8 cellular contexts compared by ENCODE assay signal in the genomic region with DNA sequence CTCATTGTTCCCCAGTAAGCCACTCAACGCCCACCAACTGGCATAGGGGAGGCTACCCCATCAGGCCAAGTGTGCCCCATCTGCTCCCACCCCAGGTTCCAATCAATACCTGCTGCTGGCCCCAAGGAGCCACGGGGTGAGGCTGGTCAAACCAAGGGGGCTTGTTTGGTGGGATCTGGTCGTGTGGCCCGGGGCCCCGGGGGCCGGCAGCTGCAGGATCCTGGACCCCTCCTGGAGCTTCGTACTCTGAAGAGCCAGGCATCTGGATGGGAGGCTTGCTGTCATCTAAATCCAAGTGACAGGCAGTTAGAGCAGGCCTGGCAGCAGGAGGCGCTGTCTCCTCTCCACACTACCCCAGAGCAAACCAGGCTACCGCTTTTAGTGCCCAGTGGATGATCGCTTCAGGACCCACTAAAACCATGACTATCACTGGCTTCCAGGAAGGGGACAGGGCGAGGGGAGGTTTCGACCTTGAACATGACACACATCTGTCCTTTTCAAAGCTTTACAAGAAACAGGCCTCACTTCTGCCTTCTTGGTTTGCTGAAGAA. TPM values are rescaled to one million over a fixed set of nuclear protein-coding genes. Genes with fewer than 3 reads are reported as not detected.
DNase-seq lines count a peak whose midpoint lies in the region; ATAC-seq, FAIRE-seq and TF ChIP-seq lines count a peak whose summit lies in the region.

No MANE protein-coding gene starts in this region.

- no peak overlapping the region for H3K4me3 Mint-ChIP-seq in activated naive CD8-positive, alpha-beta T cell treated with anti-CD3 and anti-CD28 coated beads for 36 hours

- DNase-seq in D341Med (ENCODE audit: low spot score) (peak; percentile 67), lung microvascular endothelial cell (ENCODE audit: low read depth in 2 of 2) (peak; percentile 47 to 68), foreskin melanocyte (no peak), NCI-H146 treated with DMSO at 0.1 percent for 48 hours (lab: John Stamatoyannopoulos, UW; ENCODE audit: unreplicated experiment) (no peak), urothelium cell line (ENCODE audit: low spot score) (no peak)
- peak; percentile 24 for DNase-seq in activated naive CD8-positive, alpha-beta T cell treated with anti-CD3 and anti-CD28 coated beads for 36 hours

- no peak for FAIRE-seq in urothelium cell line (lab: Jason Lieb, UNC)

- no peak overlapping the region for H3K4me3 ChIP-seq in OCI-LY3 (ENCODE audit: low read length)

- H3K4me1 ChIP-seq in OCI-LY3 (ENCODE audit: low read length) = no peaks in the 10 kb centered on the region

- no peaks in the 10 kb centered on the region; the same call in 1 of the 2 replicates for H3K79me2 ChIP-seq in OCI-LY3 (ENCODE audit: low read length)

- H3K9me3 Mint-ChIP-seq in activated naive CD8-positive, alpha-beta T cell treated with anti-CD3 and anti-CD28 coated beads for 36 hours = no peaks in the 10 kb centered on the region

- no peaks in the 10 kb centered on the region for H3K27me3 ChIP-seq in OCI-LY3 (ENCODE audit: low read depth, low read length)

- H4K20me1 ChIP-seq in OCI-LY3 (ENCODE audit: insufficient read depth, low read length) = 0 out of 2 replicates have a peak, but pooled peaks cover 3% of the 10 kb centered on the region

- H3K4me2 ChIP-seq in OCI-LY3 (ENCODE audit: low read length) = no peak overlapping the region

- H3K4me1 Mint-ChIP-seq in activated naive CD8-positive, alpha-beta T cell treated with anti-CD3 and anti-CD28 coated beads for 36 hours = no peaks in the 10 kb centered on the region

- no peak overlapping the region for H2AFZ ChIP-seq in OCI-LY3 (ENCODE audit: low read depth, low read length)

- H3K36me3 Mint-ChIP-seq in activated naive CD8-positive, alpha-beta T cell treated with anti-CD3 and anti-CD28 coated beads for 36 hours = peaks cover 29% of the 10 kb centered on the region

- no peaks in the 10 kb centered on the region for H3K9me3 ChIP-seq in OCI-LY3 (ENCODE audit: insufficient read depth, low read length)

- no peak overlapping the region for H3K9ac ChIP-seq in OCI-LY3 (ENCODE audit: low read length)

- no peak overlapping the region for H3K27ac ChIP-seq in OCI-LY3 (ENCODE audit: low read length)

- peak overlapping the region; percentile 72 for H3K27ac Mint-ChIP-seq in activated naive CD8-positive, alpha-beta T cell treated with anti-CD3 and anti-CD28 coated beads for 36 hours

- no peaks in the 10 kb centered on the region for H3K27me3 Mint-ChIP-seq in activated naive CD8-positive, alpha-beta T cell treated with anti-CD3 and anti-CD28 coated beads for 36 hours

- no peak for ATAC-seq in GM21367 (IDR thresholded peaks at IDR 0.05; ENCODE audit: unreplicated experiment)

- peak; percentile 60 for TF ChIP-seq CTCF in OCI-LY3 (IDR thresholded peaks at IDR 0.05; ENCODE audit: low read depth, low read length)

- peaks cover 82% of the 10 kb centered on the region for H3K36me3 ChIP-seq in OCI-LY3 (replicated peaks; ENCODE audit: low read depth, low read length)

RNA-seq across cellular contexts. Expression of a gene that starts 14.2 kb away (rescaled TPM):
- total RNA-seq in activated naive CD8-positive, alpha-beta T cell treated with anti-CD3 and anti-CD28 coated beads for 36 hours = 10 to 100 TPM; 82.3 to 93.7 TPM
- 3.3 and 5.6 TPM in 2 replicates for total RNA-seq in lung microvascular endothelial cell

RNA-seq across cellular contexts. Expression of a gene that starts 31.9 kb away (rescaled TPM):
- 1 to 10 TPM; 2.7 to 3.0 TPM for total RNA-seq in activated naive CD8-positive, alpha-beta T cell treated with anti-CD3 and anti-CD28 coated beads for 36 hours
- 1.1 and 1.4 TPM in 2 replicates for total RNA-seq in lung microvascular endothelial cell

RNA-seq across cellular contexts. Expression of a gene that starts 32.1 kb away (rescaled TPM):
- total RNA-seq in activated naive CD8-positive, alpha-beta T cell treated with anti-CD3 and anti-CD28 coated beads for 36 hours = under 1 TPM in 1 of 2 experiments, not detected in 1; 0.16 TPM
- total RNA-seq in lung microvascular endothelial cell = not detected in 2 replicates

RNA-seq across cellular contexts. Expression of a gene that starts 44.2 kb away (rescaled TPM):
- total RNA-seq in activated naive CD8-positive, alpha-beta T cell treated with anti-CD3 and anti-CD28 coated beads for 36 hours = 10 to 100 TPM; 46.7 TPM
- total RNA-seq in lung microvascular endothelial cell = 14.4 and 24.8 TPM in 2 replicates

RNA-seq across cellular contexts. Expression of a gene that starts 56.3 kb away (rescaled TPM):
- total RNA-seq in activated naive CD8-positive, alpha-beta T cell treated with anti-CD3 and anti-CD28 coated beads for 36 hours = 10 to 100 TPM; 25.1 to 25.8 TPM
- total RNA-seq in lung microvascular endothelial cell = 5.9 and 6.7 TPM in 2 replicates

Comparison
In these comparisons a context has a peak if more than half of its experiments do, and no peak if none do; other contexts are left out.
1. DNase-seq: peak in D341Med (single experiment), activated naive CD8-positive, alpha-beta T cell treated with anti-CD3 and anti-CD28 coated beads for 36 hours (single experiment) and lung microvascular endothelial cell (2 of 2); none in foreskin melanocyte (single experiment), NCI-H146 treated with DMSO at 0.1 percent for 48 hours (single experiment) and urothelium cell line (single experiment).
2. RNA of a gene that starts 14.2 kb away (total RNA-seq): 82.3 to 93.7 TPM in activated naive CD8-positive, alpha-beta T cell treated with anti-CD3 and anti-CD28 coated beads for 36 hours; 3.3 to 5.6 TPM in lung microvascular endothelial cell; every median in the first group is over 10 times any median in the second.